17 cellular contexts compared by ENCODE assay signal in the genomic region with DNA sequence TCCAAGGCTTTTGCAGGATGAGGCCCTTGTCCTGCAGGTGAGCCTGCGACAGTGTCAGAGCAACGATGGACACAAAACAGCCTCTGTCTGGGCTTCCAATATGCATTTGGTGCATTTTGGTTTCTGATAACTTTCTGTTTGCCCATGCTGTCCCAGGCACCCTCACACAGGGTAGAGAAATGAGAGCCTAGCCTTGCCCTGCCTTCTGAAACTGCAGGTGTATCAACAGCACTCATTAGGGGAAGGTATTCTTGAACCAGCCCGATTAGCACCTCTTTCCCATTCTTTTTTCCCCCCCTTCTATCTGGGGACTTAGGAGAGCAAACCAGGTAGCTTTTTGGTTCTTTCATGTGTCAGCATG.
"Had no signal": no experiment of that assay in that cellular context is flagged by ENCODE, and none has a peak within 500 bp of the region (broad histone marks: within the 10 kb centered on the region; RNA-seq: fewer than 3 reads in every experiment).

No MANE protein-coding gene starts in this region.

- H3K4me3 Mint-ChIP-seq: activated naive CD8-positive, alpha-beta T cell treated with anti-CD3 and anti-CD28 coated beads, Interleukin-2, amount 10 ng/mL, durations not matched to agents 7 days and 5 days; natural killer cell; stimulated activated naive CD8-positive, alpha-beta T cell treated with anti-CD3 and anti-CD28 coated beads, Interleukin-15, amount 100 ng/mL, for 72 hours; T-helper 2 cell treated with Interferon-gamma antibody and Interleukin-4, amounts not matched to agents 5 μg/mL and 100 μg/mL, for 36 hours had no signal

- H3K4me3 ChIP-seq: esophagus squamous epithelium, lung, psoas muscle, thyroid gland, vagina had no signal

- H3K36me3 ChIP-seq: thyroid gland, vagina had no signal

- H3K36me3 Mint-ChIP-seq: natural killer cell had no signal

- H3K27ac ChIP-seq: esophagus squamous epithelium, psoas muscle, thyroid gland, vagina had no signal

- H3K9me3 ChIP-seq: esophagus squamous epithelium, psoas muscle, thyroid gland, vagina had no signal

- H3K27me3 ChIP-seq: esophagus squamous epithelium, thyroid gland, vagina had no signal

- DNase-seq: activated effector memory CD4-positive, alpha-beta T cell treated with Interleukin-2 at 50 U/mL for 16 hours; activated naive CD8-positive, alpha-beta T cell treated with anti-CD3 and anti-CD28 coated beads, Interleukin-2, amount 10 ng/mL, durations not matched to agents 7 days and 5 days; activated T-cell treated with anti-CD3 and anti-CD28 coated beads for 4 hours; aorta; esophagus squamous epithelium; foreskin fibroblast; left colon; natural killer cell; psoas muscle; stimulated activated CD4-positive, alpha-beta T cell treated with anti-CD3 and anti-CD28 coated beads, Interleukin-15, amount 100 ng/mL, for 24 hours; stimulated activated CD4-positive, alpha-beta T cell treated with anti-CD3 and anti-CD28 coated beads, Interleukin-4, amount 100 ng/mL, for 24 hours; stimulated activated naive CD8-positive, alpha-beta T cell treated with anti-CD3 and anti-CD28 coated beads, Interleukin-15, amount 100 ng/mL, for 72 hours; thyroid gland had no signal

- ATAC-seq: left colon; natural killer cell; psoas muscle; stimulated activated naive CD8-positive, alpha-beta T cell treated with anti-CD3 and anti-CD28 coated beads, Interleukin-15, amount 100 ng/mL, for 72 hours had no signal

- FAIRE-seq: bronchial epithelial cell had no signal

- H3K9me3 Mint-ChIP-seq: activated naive CD8-positive, alpha-beta T cell treated with anti-CD3 and anti-CD28 coated beads, Interleukin-2, amount 10 ng/mL, durations not matched to agents 7 days and 5 days; natural killer cell; stimulated activated naive CD8-positive, alpha-beta T cell treated with anti-CD3 and anti-CD28 coated beads, Interleukin-15, amount 100 ng/mL, for 72 hours; T-helper 2 cell treated with Interferon-gamma antibody and Interleukin-4, amounts not matched to agents 5 μg/mL and 100 μg/mL, for 36 hours had no signal

- H3K27ac Mint-ChIP-seq: activated naive CD8-positive, alpha-beta T cell treated with anti-CD3 and anti-CD28 coated beads, Interleukin-2, amount 10 ng/mL, durations not matched to agents 7 days and 5 days; stimulated activated naive CD8-positive, alpha-beta T cell treated with anti-CD3 and anti-CD28 coated beads, Interleukin-15, amount 100 ng/mL, for 72 hours; T-helper 2 cell treated with Interferon-gamma antibody and Interleukin-4, amounts not matched to agents 5 μg/mL and 100 μg/mL, for 36 hours had no signal

- H3K27me3 Mint-ChIP-seq: activated naive CD8-positive, alpha-beta T cell treated with anti-CD3 and anti-CD28 coated beads, Interleukin-2, amount 10 ng/mL, durations not matched to agents 7 days and 5 days; stimulated activated naive CD8-positive, alpha-beta T cell treated with anti-CD3 and anti-CD28 coated beads, Interleukin-15, amount 100 ng/mL, for 72 hours had no signal
